ENCODE assay signal across 13 cellular contexts in the genomic region with DNA sequence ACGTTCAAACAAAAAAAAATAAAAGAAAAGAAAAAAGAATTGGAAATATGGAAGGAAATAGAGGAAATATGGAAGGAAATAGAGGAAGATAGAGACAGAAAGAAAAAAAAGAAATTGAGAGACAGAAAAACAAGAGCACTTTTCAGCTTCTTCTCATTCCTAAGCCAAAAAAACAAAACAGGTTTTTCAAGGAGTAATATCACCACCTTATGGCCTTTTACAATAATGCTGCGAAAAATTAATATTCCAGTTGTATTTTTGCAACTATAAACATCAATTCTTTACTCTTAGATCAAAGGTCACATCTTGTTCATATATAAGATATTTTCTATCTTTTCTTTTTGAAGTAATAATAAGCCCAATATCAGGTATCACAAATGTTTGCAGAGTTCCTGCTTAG.
A peak's percentile ranks its signal among the peaks of the same experiment; 100 is the strongest.
DNase-seq lines count a peak whose midpoint lies in the region; ATAC-seq and TF ChIP-seq lines count a peak whose summit lies in the region.
"Had no signal": no experiment of that assay in that cellular context is flagged by ENCODE, and none has a peak within 500 bp of the region (broad histone marks: within the 10 kb centered on the region; RNA-seq: fewer than 3 reads in every experiment).

No MANE protein-coding gene starts in this region.

- TF ChIP-seq CTCF in cardiac muscle cell (IDR thresholded peaks at IDR 0.05; ENCODE audit: low read depth, low read length) (peak; percentile 20), fibroblast of the aortic adventitia (IDR thresholded peaks at IDR 0.05; ENCODE audit: insufficient read depth, low read length) (no peak), upper lobe of right lung (IDR thresholded peaks at IDR 0.05) (peak; percentile 11)

- H3K36me3 ChIP-seq in cardiac muscle cell (no peaks in the 10 kb centered on the region), upper lobe of right lung (no peaks in the 10 kb centered on the region)
- H3K36me3 ChIP-seq: BLaER1, thyroid gland had no signal

- no peak overlapping the region for H3K27ac ChIP-seq in cardiac muscle cell
- H3K27ac ChIP-seq in upper lobe of right lung, result no peak overlapping the region
- H3K27ac ChIP-seq: BLaER1, thyroid gland had no signal

- intact Hi-C loops in Right ventricle myocardium inferior (cut with DNase I) (no loop called here), upper lobe of right lung (cut with DNase I) (no loop called here)

- ATAC-seq in Right ventricle myocardium inferior (no peak), upper lobe of right lung (no peak), HG03457 (IDR thresholded peaks at IDR 0.05; ENCODE audit: unreplicated experiment) (no peak)

- H3K27me3 ChIP-seq in cardiac muscle cell (no peaks in the 10 kb centered on the region), upper lobe of right lung (no peaks in the 10 kb centered on the region)
- H3K27me3 ChIP-seq: BLaER1, thyroid gland had no signal

- H3K4me1 ChIP-seq in cardiac muscle cell (ENCODE audit: low read depth) (no peaks in the 10 kb centered on the region), upper lobe of right lung (no peaks in the 10 kb centered on the region)
- H3K4me1 ChIP-seq: BLaER1, thyroid gland had no signal

- H3K4me3 ChIP-seq in cardiac muscle cell (no peak overlapping the region), fibroblast of the aortic adventitia (ENCODE audit: low read depth, low read length) (no peak overlapping the region), upper lobe of right lung (no peak overlapping the region)
- H3K4me3 ChIP-seq: BLaER1, thyroid gland had no signal

- H3K9me3 ChIP-seq in cardiac muscle cell (ENCODE audit: low read depth), result no peaks in the 10 kb centered on the region
- no peaks in the 10 kb centered on the region for H3K9me3 ChIP-seq in upper lobe of right lung
- H3K9me3 ChIP-seq: BLaER1, thyroid gland had no signal

- peak in 1 of 2 donors; percentile 12 for DNase-seq in cardiac muscle cell (ENCODE audit: low read depth in 1 of 2, low spot score in 1 of 2)
- no peak for DNase-seq in Right ventricle myocardium inferior (ENCODE audit: missing footprints)
- peak; percentile 49 for DNase-seq in OCI-M1 (lab: John Stamatoyannopoulos, UW)
- DNase-seq in fibroblast of the aortic adventitia (ENCODE audit: low read depth), result peak; percentile 15
- DNase-seq in upper lobe of right lung, result no peak
- DNase-seq in T-helper 9 cell, result no peak
- DNase-seq in cerebellar nuclear complex (lab: John Stamatoyannopoulos, UW), result no peak
- DNase-seq: activated naive CD4-positive, alpha-beta T cell treated with Interleukin-2 at 50 U/mL for 16 hours; head of caudate nucleus; SW 1271; thyroid gland had no signal

Comparison
In these comparisons a context has a peak if more than half of its experiments do, and no peak if none do; other contexts are left out.
1. DNase-seq: peak in OCI-M1 (single experiment) and fibroblast of the aortic adventitia (single experiment); none in Right ventricle myocardium inferior (single experiment), upper lobe of right lung (single experiment), T-helper 9 cell (single experiment) and cerebellar nuclear complex (0 of 2).